14 cellular contexts compared by ENCODE assay signal in the genomic region with DNA sequence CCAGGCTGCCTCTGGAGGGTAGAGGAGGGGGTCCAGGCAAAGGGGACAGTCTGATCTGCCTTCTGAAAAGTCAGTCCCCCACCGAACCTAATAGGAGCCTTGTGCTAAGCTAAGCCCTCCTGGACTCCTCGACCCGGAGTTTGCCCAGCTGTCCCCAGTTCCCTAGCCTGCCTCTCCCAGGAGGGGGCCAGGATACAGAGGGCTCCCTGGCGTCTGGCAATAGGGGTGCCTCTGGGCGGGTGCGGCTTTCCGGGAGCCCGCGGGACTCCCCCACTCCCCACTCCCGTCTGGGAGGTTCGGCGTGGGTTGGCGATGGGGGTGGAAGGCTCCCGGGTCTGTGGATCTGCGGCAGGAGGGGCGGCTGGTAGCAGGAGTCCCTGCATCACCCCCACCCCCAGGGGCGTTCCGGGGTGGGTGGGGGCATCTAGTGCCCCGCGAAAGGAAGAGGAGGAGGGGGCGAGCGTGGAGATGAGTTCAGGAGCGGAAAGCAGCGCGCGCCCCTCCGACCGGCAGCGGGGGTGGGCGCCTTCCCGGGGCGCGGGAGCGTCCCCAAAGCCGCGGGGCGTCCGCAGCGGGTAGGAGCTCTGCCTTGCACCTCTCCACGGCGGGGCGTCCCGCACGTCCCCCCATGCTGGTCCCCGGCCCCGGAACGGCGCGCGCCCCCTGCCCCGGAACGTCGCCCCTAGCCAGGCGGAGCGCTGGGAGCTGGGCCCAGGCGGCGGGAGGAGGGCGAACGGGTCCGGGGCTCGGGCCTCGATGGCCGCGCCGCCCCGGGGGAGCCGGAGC. TPM values are rescaled to one million over a fixed set of nuclear protein-coding genes. Genes with fewer than 3 reads are reported as not detected.
A peak's percentile ranks its signal among the peaks of the same experiment; 100 is the strongest.
DNase-seq lines count a peak whose midpoint lies in the region; ATAC-seq and TF ChIP-seq lines count a peak whose summit lies in the region.
"Had no signal": no experiment of that assay in that cellular context is flagged by ENCODE, and none has a peak within 500 bp of the region (broad histone marks: within the 10 kb centered on the region; RNA-seq: fewer than 3 reads in every experiment).

No MANE protein-coding gene starts in this region.

- H3K27ac ChIP-seq in breast epithelium (no peak overlapping the region), dorsolateral prefrontal cortex (peak overlapping the region in 17 of 59 donors; percentile 4 to 71 (median 44)), upper lobe of right lung (no peak overlapping the region), gastroesophageal sphincter (no peak overlapping the region)

- no TSS peak for BruUV-seq in MCF 10A (replicated peaks; lab: Mats Ljungman, UMichigan)

- H3K4me3 ChIP-seq in breast epithelium (peak overlapping the region in 2 of 3 donors; percentile 33 to 57), dorsolateral prefrontal cortex (peak overlapping the region; percentile 7 to 68 (median 51)), upper lobe of right lung (peak overlapping the region; percentile 14), gastroesophageal sphincter (peak overlapping the region in 1 of 2 donors; percentile 45)

- CTCF ChIA-PET in MCF 10A (lab: Yijun Ruan, JAX) = interaction anchor here (0.9 to 1.3 kb wide), 3 partner anchors 8 to 423 kb away, joined by 3 to 4 read pairs (median 4); no protein-coding TSS in a partner anchor

- H3K36me3 ChIP-seq in breast epithelium (no peaks in the 10 kb centered on the region), upper lobe of right lung (no peaks in the 10 kb centered on the region), gastroesophageal sphincter (no peaks in the 10 kb centered on the region)

- no peak for DNase-seq in breast epithelium (ENCODE audit: low spot score in 2 of 2)
- no peak for DNase-seq in MCF 10A (ENCODE audit: unreplicated experiment)
- no peak for DNase-seq in dorsolateral prefrontal cortex
- no peak for DNase-seq in mesothelial cell of epicardium (ENCODE audit: low spot score in 2 of 2, unreplicated experiment in 2 of 2)
- DNase-seq in upper lobe of right lung = no peak
- no peak for DNase-seq in HCEC 1CT
- DNase-seq in NCI-H1694 (lab: John Stamatoyannopoulos, UW) = no peak
- DNase-seq: activated CD8-positive, alpha-beta memory T cell treated with anti-CD3 and anti-CD28 coated beads for 24 hours; effector memory CD4-positive, alpha-beta T cell; NCI-H187 treated with DMSO at 0.1 percent for 48 hours had no signal

- peaks cover under 1% of the 10 kb centered on the region for H3K4me1 Mint-ChIP-seq in MCF 10A (ENCODE audit: insufficient read depth, unreplicated experiment)
- peaks cover 2% of the 10 kb centered on the region for H3K4me1 Mint-ChIP-seq in mesothelial cell of epicardium

- H3K27me3 Mint-ChIP-seq in MCF 10A (ENCODE audit: insufficient read depth, unreplicated experiment) = peaks cover 64% of the 10 kb centered on the region
- H3K27me3 Mint-ChIP-seq in mesothelial cell of epicardium (ENCODE audit: low read depth) = peaks cover 86% of the 10 kb centered on the region

- H3K4me3 Mint-ChIP-seq in MCF 10A (ENCODE audit: unreplicated experiment) = no peak overlapping the region
- peak overlapping the region; percentile 60 for H3K4me3 Mint-ChIP-seq in mesothelial cell of epicardium
- H3K4me3 Mint-ChIP-seq: T-helper 1 cell treated with Interleukin-12 subunit alpha and Interleukin-12 subunit beta and Interleukin-4 antibody, amounts not matched to agents 30 μg/mL and 1 μg/mL, for 36 hours had no signal

- no CpG with 5 or more reads among the region's 67 CpGs for WGBS in gastroesophageal sphincter (ENCODE audit: low coverage in 1 of 2), 2 donors

- H3K36me3 Mint-ChIP-seq in MCF 10A (ENCODE audit: insufficient read depth, unreplicated experiment) (no peaks in the 10 kb centered on the region), mesothelial cell of epicardium (no peaks in the 10 kb centered on the region)

- TF ChIP-seq CTCF in breast epithelium (IDR thresholded peaks at IDR 0.05) = no peak
- TF ChIP-seq CTCF in MCF 10A (IDR thresholded peaks at IDR 0.05; ENCODE audit: unreplicated experiment) = no peak
- TF ChIP-seq CTCF in dorsolateral prefrontal cortex (IDR thresholded peaks at IDR 0.05 in 54 of 56, conservative IDR thresholded peaks at IDR 0.05 in 2 of 56; ENCODE audit: low read depth in 1 of 56, partially characterized antibody in 56 of 56) = no peak
- TF ChIP-seq CTCF in mesothelial cell of epicardium (IDR thresholded peaks at IDR 0.05; ENCODE audit: unreplicated experiment) = no peak
- no peak for TF ChIP-seq CTCF in upper lobe of right lung (IDR thresholded peaks at IDR 0.05)
- TF ChIP-seq CTCF in gastroesophageal sphincter (IDR thresholded peaks at IDR 0.05) = no peak

- no peak overlapping the region for H3K27ac Mint-ChIP-seq in MCF 10A (ENCODE audit: low read depth, unreplicated experiment)
- no peak overlapping the region for H3K27ac Mint-ChIP-seq in mesothelial cell of epicardium
- H3K27ac Mint-ChIP-seq: T-helper 1 cell treated with Interleukin-12 subunit alpha and Interleukin-12 subunit beta and Interleukin-4 antibody, amounts not matched to agents 30 μg/mL and 1 μg/mL, for 36 hours had no signal

- intact Hi-C loops in breast epithelium (cut with DNase I; ENCODE audit: low total_unique reads) (no loop called here), MCF 10A (cut with micrococcal nuclease) (no loop called here), dorsolateral prefrontal cortex (cut with DNase I) (loop anchor here (5.0 to 10.0 kb wide), 3 partner anchors 88 to 280 kb away; no protein-coding TSS in a partner anchor), upper lobe of right lung (cut with DNase I) (no loop called here)

- H3K4me1 ChIP-seq in breast epithelium = no peaks in the 10 kb centered on the region
- H3K4me1 ChIP-seq in upper lobe of right lung = no peaks in the 10 kb centered on the region
- peaks cover 0 to 17% (median 0%) of the 10 kb centered on the region in 3 donors for H3K4me1 ChIP-seq in gastroesophageal sphincter

- TF ChIP-seq EP300 in gastroesophageal sphincter (IDR thresholded peaks at IDR 0.05) = no peak

- POLR2A ChIA-PET in MCF 10A (lab: Yijun Ruan, JAX) = interaction anchor here (0.6 kb wide), 1 partner anchor 536 kb away, joined by 4 read pairs; no protein-coding TSS in a partner anchor

- H3K27me3 ChIP-seq in breast epithelium (peaks cover 4 to 65% of the 10 kb centered on the region in 2 donors), dorsolateral prefrontal cortex (peaks cover 0 to 41% (median 16%) of the 10 kb centered on the region in 45 donors), upper lobe of right lung (peaks cover 54% of the 10 kb centered on the region), gastroesophageal sphincter (peaks cover 74% of the 10 kb centered on the region)

- H3K9me3 ChIP-seq in breast epithelium (no peaks in the 10 kb centered on the region), upper lobe of right lung (no peaks in the 10 kb centered on the region), gastroesophageal sphincter (no peaks in the 10 kb centered on the region)

- H3K9me3 Mint-ChIP-seq in MCF 10A (ENCODE audit: unreplicated experiment) = no peaks in the 10 kb centered on the region
- H3K9me3 Mint-ChIP-seq in mesothelial cell of epicardium = no peaks in the 10 kb centered on the region
- H3K9me3 Mint-ChIP-seq: T-helper 1 cell treated with Interleukin-12 subunit alpha and Interleukin-12 subunit beta and Interleukin-4 antibody, amounts not matched to agents 30 μg/mL and 1 μg/mL, for 36 hours had no signal

- ATAC-seq in upper lobe of right lung = no peak
- no peak for ATAC-seq in gastroesophageal sphincter

- TF ChIP-seq POLR2A in breast epithelium (IDR thresholded peaks at IDR 0.05) = no peak
- TF ChIP-seq POLR2A in gastroesophageal sphincter (IDR thresholded peaks at IDR 0.05) = no peak

RNA-seq across cellular contexts. Expression of gene GSG1L, which starts 1.1 kb away (rescaled TPM):
- total RNA-seq in breast epithelium (not detected), MCF 10A (2022) (not detected in 2 replicates), dorsolateral prefrontal cortex (10 to 100 TPM in 80 of 120 experiments, 1 to 10 TPM in 40; 5.3 to 19.0 (median 11.5) TPM), mesothelial cell of epicardium (1.6 to 1.7 TPM (median 1.7 TPM) in 3 replicates), upper lobe of right lung (1.6 TPM), gastroesophageal sphincter (1 to 10 TPM in 1 of 4 donors, not detected in 3; 1.0 TPM)
- total RNA-seq: mesenteric fat pad, pulmonary artery endothelial cell had no signal

Comparison
In these comparisons a context has a peak if more than half of its experiments do, and no peak if none do; other contexts are left out.
1. intact Hi-C loops: an anchor here in dorsolateral prefrontal cortex (5.0 to 10.0 kb wide); none called in breast epithelium, MCF 10A and upper lobe of right lung.